26 cellular contexts compared by ENCODE assay signal in genomic region chr13:28714651-28715050, GRCh38.
"Had no signal": no experiment of that assay in that cellular context is flagged by ENCODE, and none has a peak within 500 bp of the region (broad histone marks: within the 10 kb centered on the region; RNA-seq: fewer than 3 reads in every experiment).

No MANE protein-coding gene starts in this region.

- H3K4me3 Mint-ChIP-seq: mesothelial cell of epicardium; natural killer cell treated with Interleukin-12 subunit alpha and Interleukin-12 subunit beta and Interleukin-15 and Interleukin-18, amount 100 ng/mL, for 72 hours; stimulated activated memory B cell treated with anti-CD40 and anti-IgM and Interleukin-4, amounts not matched to agents 10 μg/mL and 1 μg/mL and 100 μg/mL, for 72 hours; stimulated activated naive CD8-positive, alpha-beta T cell treated with anti-CD3 and anti-CD28 coated beads, Interleukin-15, amount 100 ng/mL, for 72 hours; type B pancreatic cell had no signal

- H3K4me1 ChIP-seq: prostate gland, uterus had no signal

- H3K27ac Mint-ChIP-seq: mesothelial cell of epicardium; natural killer cell treated with Interleukin-12 subunit alpha and Interleukin-12 subunit beta and Interleukin-15 and Interleukin-18, amount 100 ng/mL, for 72 hours; stimulated activated memory B cell treated with anti-CD40 and anti-IgM and Interleukin-4, amounts not matched to agents 10 μg/mL and 1 μg/mL and 100 μg/mL, for 72 hours; stimulated activated naive CD8-positive, alpha-beta T cell treated with anti-CD3 and anti-CD28 coated beads, Interleukin-15, amount 100 ng/mL, for 72 hours; type B pancreatic cell had no signal

- H3K27ac ChIP-seq: lower lobe of right lung, ovary, prostate gland, spleen, tibial nerve, uterus had no signal

- H3K36me3 Mint-ChIP-seq: mesothelial cell of epicardium, type B pancreatic cell had no signal

- H3K9me3 ChIP-seq: lower lobe of right lung, mucosa of descending colon, ovary, prostate gland, spleen, tibial nerve, uterus had no signal

- H3K27me3 ChIP-seq: ovary, spleen, tibial nerve, uterus had no signal

- H3K4me3 ChIP-seq: lower lobe of right lung, mucosa of descending colon, ovary, prostate gland, spleen, tibial nerve, uterus had no signal

- H3K36me3 ChIP-seq: ovary, prostate gland, uterus had no signal

- ATAC-seq: left cardiac atrium; left lobe of liver; lower lobe of right lung; mucosa of descending colon; naive thymus-derived CD4-positive, alpha-beta T cell; natural killer cell treated with Interleukin-12 subunit alpha and Interleukin-12 subunit beta and Interleukin-15 and Interleukin-18, amount 100 ng/mL, for 72 hours; right cardiac atrium; sciatic nerve; stimulated activated memory B cell treated with anti-CD40 and anti-IgM and Interleukin-4, amounts not matched to agents 10 μg/mL and 1 μg/mL and 100 μg/mL, for 72 hours; stimulated activated naive CD8-positive, alpha-beta T cell treated with anti-CD3 and anti-CD28 coated beads, Interleukin-15, amount 100 ng/mL, for 72 hours had no signal

- DNase-seq: hippocampal formation; kidney glomerular epithelial cell; left cardiac atrium; lower lobe of right lung; mammary epithelial cell; mesenchymal stem cell; mucosa of descending colon; naive thymus-derived CD4-positive, alpha-beta T cell; ovary; retina; small intestine; spleen; stimulated activated CD4-positive, alpha-beta T cell treated with anti-CD3 and anti-CD28 coated beads, Interleukin-4, amount 100 ng/mL, for 4 hours; stimulated activated CD8-positive, alpha-beta memory T cell treated with anti-CD3 and anti-CD28 coated beads, Interleukin-4, amount 100 ng/mL, for 48 hours; stimulated activated naive CD4-positive, alpha-beta T cell treated with Interleukin-2 at 50 U/mL for 16 hours; stimulated activated naive CD8-positive, alpha-beta T cell treated with anti-CD3 and anti-CD28 coated beads, Interleukin-15, amount 100 ng/mL, for 72 hours; uterus had no signal

- H3K27me3 Mint-ChIP-seq: natural killer cell treated with Interleukin-12 subunit alpha and Interleukin-12 subunit beta and Interleukin-15 and Interleukin-18, amount 100 ng/mL, for 72 hours; stimulated activated memory B cell treated with anti-CD40 and anti-IgM and Interleukin-4, amounts not matched to agents 10 μg/mL and 1 μg/mL and 100 μg/mL, for 72 hours; stimulated activated naive CD8-positive, alpha-beta T cell treated with anti-CD3 and anti-CD28 coated beads, Interleukin-15, amount 100 ng/mL, for 72 hours had no signal
